Comparison of ENCODE assay signal across 14 cellular contexts in genomic region chr13:28094311-28094710, GRCh38.
"Had no signal": no experiment of that assay in that cellular context is flagged by ENCODE, and none has a peak within 500 bp of the region (broad histone marks: within the 10 kb centered on the region; RNA-seq: fewer than 3 reads in every experiment).

No MANE protein-coding gene starts in this region.

- ATAC-seq: body of pancreas, esophagus mucosa, sciatic nerve had no signal

- DNase-seq: activated B cell treated with CpG ODN at 0.5 μM for 24 hours; activated CD4-positive, alpha-beta T cell treated with anti-CD3 and anti-CD28 coated beads, Interleukin-2, amount 10 ng/mL, durations not matched to agents 7 days and 5 days; activated CD8-positive, alpha-beta memory T cell treated with anti-CD3 and anti-CD28 coated beads for 24 hours; activated naive CD8-positive, alpha-beta T cell treated with anti-CD3 and anti-CD28 coated beads for 36 hours; amygdala; body of pancreas; caudate nucleus; islet precursor cell; mammary epithelial cell; naive B cell; ovary; upper lobe of left lung had no signal
